1 cellular context compared by ENCODE assay signal in genomic region chr1:184583837-184584236, GRCh38.
TF ChIP-seq lines count a peak whose summit lies in the region.

No MANE protein-coding gene starts in this region.

TF ChIP-seq in K562, 482 proteins besides CTCF, POLR2A, EP300 and RAD21 (continued from another document):
- TF ChIP-seq, protein P1, sequence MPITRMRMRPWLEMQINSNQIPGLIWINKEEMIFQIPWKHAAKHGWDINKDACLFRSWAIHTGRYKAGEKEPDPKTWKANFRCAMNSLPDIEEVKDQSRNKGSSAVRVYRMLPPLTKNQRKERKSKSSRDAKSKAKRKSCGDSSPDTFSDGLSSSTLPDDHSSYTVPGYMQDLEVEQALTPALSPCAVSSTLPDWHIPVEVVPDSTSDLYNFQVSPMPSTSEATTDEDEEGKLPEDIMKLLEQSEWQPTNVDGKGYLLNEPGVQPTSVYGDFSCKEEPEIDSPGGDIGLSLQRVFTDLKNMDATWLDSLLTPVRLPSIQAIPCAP (CRISPR knock-in tag; IDR thresholded peaks at IDR 0.05; ENCODE audit: borderline replicate concordance) = no peak
- TF ChIP-seq, protein P2, sequence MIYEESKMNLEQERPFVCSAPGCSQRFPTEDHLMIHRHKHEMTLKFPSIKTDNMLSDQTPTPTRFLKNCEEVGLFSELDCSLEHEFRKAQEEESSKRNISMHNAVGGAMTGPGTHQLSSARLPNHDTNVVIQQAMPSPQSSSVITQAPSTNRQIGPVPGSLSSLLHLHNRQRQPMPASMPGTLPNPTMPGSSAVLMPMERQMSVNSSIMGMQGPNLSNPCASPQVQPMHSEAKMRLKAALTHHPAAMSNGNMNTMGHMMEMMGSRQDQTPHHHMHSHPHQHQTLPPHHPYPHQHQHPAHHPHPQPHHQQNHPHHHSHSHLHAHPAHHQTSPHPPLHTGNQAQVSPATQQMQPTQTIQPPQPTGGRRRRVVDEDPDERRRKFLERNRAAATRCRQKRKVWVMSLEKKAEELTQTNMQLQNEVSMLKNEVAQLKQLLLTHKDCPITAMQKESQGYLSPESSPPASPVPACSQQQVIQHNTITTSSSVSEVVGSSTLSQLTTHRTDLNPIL (CRISPR knock-in tag; IDR thresholded peaks at IDR 0.05) = no peak
- TF ChIP-seq ZNF41 (CRISPR knock-in tag; conservative IDR thresholded peaks at IDR 0.05) (no peak), ILF3 (IDR thresholded peaks at IDR 0.05; ENCODE audit: borderline replicate concordance) (no peak), HDAC3 (IDR thresholded peaks at IDR 0.05; ENCODE audit: borderline replicate concordance, partially characterized antibody) (no peak), FOXJ3 (CRISPR knock-in tag; IDR thresholded peaks at IDR 0.05) (no peak), KLF1 (tag; IDR thresholded peaks at IDR 0.05) (no peak), TCF7 (IDR thresholded peaks at IDR 0.05; ENCODE audit: borderline replicate concordance) (no peak)
